Comparison of ENCODE assay signal across 1 cellular context in genomic region chr3:160754855-160755747, GRCh38.
TF ChIP-seq lines count a peak whose summit lies in the region.

No MANE protein-coding gene starts in this region.

TF ChIP-seq in K562, 482 proteins besides CTCF, POLR2A, EP300 and RAD21 (continued from another document):
- TF ChIP-seq ZNF639 (CRISPR knock-in tag; conservative IDR thresholded peaks at IDR 0.05 in 1 of 2, IDR thresholded peaks at IDR 0.05 in 1 of 2) (peak in 1 of 2 experiments; percentile 46; a peak in 1 of 4 replicates), ZNF655 (CRISPR knock-in tag; IDR thresholded peaks at IDR 0.05) (no peak), MBD2 (IDR thresholded peaks at IDR 0.05; ENCODE audit: borderline replicate concordance, low read depth) (peak; percentile 84; the same call in 1 of the 2 replicates), ARHGAP35 (IDR thresholded peaks at IDR 0.05; ENCODE audit: partially characterized antibody) (no peak), TEAD1 (CRISPR knock-in tag; IDR thresholded peaks at IDR 0.05) (peak in 1 of 2 experiments; percentile 62; a peak in 1 of 4 replicates), FOXP1 (CRISPR knock-in tag; IDR thresholded peaks at IDR 0.05) (no peak), FOS (IDR thresholded peaks at IDR 0.05; ENCODE audit: extremely low read depth, insufficient read length) (no peak), FOXJ3 (CRISPR knock-in tag; IDR thresholded peaks at IDR 0.05) (no peak), ZBTB11 (CRISPR knock-in tag; IDR thresholded peaks at IDR 0.05) (no peak), HNRNPK (IDR thresholded peaks at IDR 0.05; ENCODE audit: low read depth, low read length, poor library complexity, severe bottlenecking) (no peak), DDX20 (tag; IDR thresholded peaks at IDR 0.05; ENCODE audit: low read depth) (no peak), SMAD3 (CRISPR knock-in tag; conservative IDR thresholded peaks at IDR 0.05) (no peak), ZBTB34 (CRISPR knock-in tag; IDR thresholded peaks at IDR 0.05) (no peak), ZSCAN29 (IDR thresholded peaks at IDR 0.05) (no peak), GMEB1 (CRISPR knock-in tag; IDR thresholded peaks at IDR 0.05) (peak; percentile 42; the same call in 1 of the 2 replicates), DPF2 (IDR thresholded peaks at IDR 0.05) (no peak), ZNF184 (CRISPR knock-in tag; IDR thresholded peaks at IDR 0.05) (no peak), ZC3H11A (IDR thresholded peaks at IDR 0.05; ENCODE audit: low read depth, low read length) (no peak), ELF1 (tag; IDR thresholded peaks at IDR 0.05) (peak; percentile 50; the same call in 1 of the 2 replicates), E2F6 (IDR thresholded peaks at IDR 0.05; ENCODE audit: borderline replicate concordance in 1 of 2, extremely low read depth in 1 of 2, insufficient read depth in 1 of 2, insufficient read length in 1 of 2, low read depth in 1 of 2, low read length in 1 of 2, poor library complexity in 1 of 2, severe bottlenecking in 1 of 2) (peak; percentile 48 to 81), MIER1 (IDR thresholded peaks at IDR 0.05; ENCODE audit: low read depth) (no peak; the same call in 1 of the 2 replicates), ZNF384 (IDR thresholded peaks at IDR 0.05; ENCODE audit: low read depth, low read length) (no peak), ZNF512 (tag; IDR thresholded peaks at IDR 0.05) (no peak), ZBTB33 (CRISPR knock-in tag; IDR thresholded peaks at IDR 0.05) (no peak), ARID2 (IDR thresholded peaks at IDR 0.05) (no peak), MTA2 (IDR thresholded peaks at IDR 0.05; ENCODE audit: low read depth) (no peak), MAFF (IDR thresholded peaks at IDR 0.05; ENCODE audit: low read length) (no peak), STAT5A (IDR thresholded peaks at IDR 0.05; ENCODE audit: borderline replicate concordance, low read length) (no peak), TBP (optimal IDR thresholded peaks at IDR 0.05; ENCODE audit: low read depth, low read length) (peak; percentile 61), FOXA1 (IDR thresholded peaks at IDR 0.05; ENCODE audit: borderline replicate concordance) (no peak), CBX2 (IDR thresholded peaks at IDR 0.05; ENCODE audit: insufficient read depth, low read length, poor library complexity, severe bottlenecking) (no peak), PPARD (CRISPR knock-in tag; IDR thresholded peaks at IDR 0.05) (no peak), ELK1 (CRISPR knock-in tag; IDR thresholded peaks at IDR 0.05) (no peak), ARID1B (IDR thresholded peaks at IDR 0.05) (peak; percentile 13; the same call in 1 of the 2 replicates), MCM5 (IDR thresholded peaks at IDR 0.05; ENCODE audit: low read depth) (no peak), TSC22D4 (tag; IDR thresholded peaks at IDR 0.05) (no peak)
- TF ChIP-seq, protein P1, sequence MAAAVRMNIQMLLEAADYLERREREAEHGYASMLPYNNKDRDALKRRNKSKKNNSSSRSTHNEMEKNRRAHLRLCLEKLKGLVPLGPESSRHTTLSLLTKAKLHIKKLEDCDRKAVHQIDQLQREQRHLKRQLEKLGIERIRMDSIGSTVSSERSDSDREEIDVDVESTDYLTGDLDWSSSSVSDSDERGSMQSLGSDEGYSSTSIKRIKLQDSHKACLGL (CRISPR knock-in tag; IDR thresholded peaks at IDR 0.05; ENCODE audit: borderline replicate concordance, poor library complexity, severe bottlenecking) = no peak
